Comparison of ENCODE assay signal across 1 cellular context in genomic region chr10:61612451-61612850, GRCh38.
TF ChIP-seq lines count a peak whose summit lies in the region.

No MANE protein-coding gene starts in this region.

TF ChIP-seq in K562, 482 proteins besides CTCF, POLR2A, EP300 and RAD21 (continued from another document and continues in another):
- TF ChIP-seq, protein P1, sequence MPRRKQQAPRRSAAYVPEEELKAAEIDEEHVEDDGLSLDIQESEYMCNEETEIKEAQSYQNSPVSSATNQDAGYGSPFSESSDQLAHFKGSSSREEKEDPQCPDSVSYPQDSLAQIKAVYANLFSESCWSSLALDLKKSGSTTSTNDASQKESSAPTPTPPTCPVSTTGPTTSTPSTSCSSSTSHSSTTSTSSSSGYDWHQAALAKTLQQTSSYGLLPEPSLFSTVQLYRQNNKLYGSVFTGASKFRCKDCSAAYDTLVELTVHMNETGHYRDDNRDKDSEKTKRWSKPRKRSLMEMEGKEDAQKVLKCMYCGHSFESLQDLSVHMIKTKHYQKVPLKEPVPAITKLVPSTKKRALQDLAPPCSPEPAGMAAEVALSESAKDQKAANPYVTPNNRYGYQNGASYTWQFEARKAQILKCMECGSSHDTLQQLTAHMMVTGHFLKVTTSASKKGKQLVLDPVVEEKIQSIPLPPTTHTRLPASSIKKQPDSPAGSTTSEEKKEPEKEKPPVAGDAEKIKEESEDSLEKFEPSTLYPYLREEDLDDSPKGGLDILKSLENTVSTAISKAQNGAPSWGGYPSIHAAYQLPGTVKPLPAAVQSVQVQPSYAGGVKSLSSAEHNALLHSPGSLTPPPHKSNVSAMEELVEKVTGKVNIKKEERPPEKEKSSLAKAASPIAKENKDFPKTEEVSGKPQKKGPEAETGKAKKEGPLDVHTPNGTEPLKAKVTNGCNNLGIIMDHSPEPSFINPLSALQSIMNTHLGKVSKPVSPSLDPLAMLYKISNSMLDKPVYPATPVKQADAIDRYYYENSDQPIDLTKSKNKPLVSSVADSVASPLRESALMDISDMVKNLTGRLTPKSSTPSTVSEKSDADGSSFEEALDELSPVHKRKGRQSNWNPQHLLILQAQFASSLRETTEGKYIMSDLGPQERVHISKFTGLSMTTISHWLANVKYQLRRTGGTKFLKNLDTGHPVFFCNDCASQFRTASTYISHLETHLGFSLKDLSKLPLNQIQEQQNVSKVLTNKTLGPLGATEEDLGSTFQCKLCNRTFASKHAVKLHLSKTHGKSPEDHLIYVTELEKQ (CRISPR knock-in tag; IDR thresholded peaks at IDR 0.05): no peak
- 0 out of 2 replicates have a peak, but pooled peaks have one; percentile 36 for TF ChIP-seq HMG20A (CRISPR knock-in tag; conservative IDR thresholded peaks at IDR 0.05)
- peak in 1 of 2 experiments; percentile 54; a peak in 1 of 4 replicates for TF ChIP-seq HDAC1 (IDR thresholded peaks at IDR 0.05)
- no peak for TF ChIP-seq NFYB (IDR thresholded peaks at IDR 0.05; ENCODE audit: extremely low read depth, insufficient read length)
- TF ChIP-seq MNT (conservative IDR thresholded peaks at IDR 0.05): no peak
- no peak for TF ChIP-seq DMBX1 (CRISPR knock-in tag; IDR thresholded peaks at IDR 0.05; ENCODE audit: borderline replicate concordance)
- peak; percentile 68 for TF ChIP-seq TCF3 (CRISPR knock-in tag; IDR thresholded peaks at IDR 0.05)
- peak; percentile 26; the same call in 1 of the 2 replicates for TF ChIP-seq MTA1 (IDR thresholded peaks at IDR 0.05; ENCODE audit: borderline replicate concordance)
- TF ChIP-seq CBX3 (IDR thresholded peaks at IDR 0.05; ENCODE audit: borderline replicate concordance in 1 of 2, low read length in 2 of 2): no peak
- no peak for TF ChIP-seq PHF20 (IDR thresholded peaks at IDR 0.05; ENCODE audit: partially characterized antibody)
- 0 out of 4 replicates have a peak, but pooled peaks of 1 of the 2 experiments have one; percentile 18 for TF ChIP-seq ZNF318 (IDR thresholded peaks at IDR 0.05; ENCODE audit: borderline replicate concordance in 1 of 2, low read depth in 1 of 2)
- TF ChIP-seq ZEB2 (IDR thresholded peaks at IDR 0.05): peak; percentile 56; the same call in 1 of the 2 replicates
- TF ChIP-seq, protein P2, sequence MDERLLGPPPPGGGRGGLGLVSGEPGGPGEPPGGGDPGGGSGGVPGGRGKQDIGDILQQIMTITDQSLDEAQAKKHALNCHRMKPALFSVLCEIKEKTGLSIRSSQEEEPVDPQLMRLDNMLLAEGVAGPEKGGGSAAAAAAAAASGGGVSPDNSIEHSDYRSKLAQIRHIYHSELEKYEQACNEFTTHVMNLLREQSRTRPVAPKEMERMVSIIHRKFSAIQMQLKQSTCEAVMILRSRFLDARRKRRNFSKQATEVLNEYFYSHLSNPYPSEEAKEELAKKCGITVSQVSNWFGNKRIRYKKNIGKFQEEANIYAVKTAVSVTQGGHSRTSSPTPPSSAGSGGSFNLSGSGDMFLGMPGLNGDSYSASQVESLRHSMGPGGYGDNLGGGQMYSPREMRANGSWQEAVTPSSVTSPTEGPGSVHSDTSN (CRISPR knock-in tag; IDR thresholded peaks at IDR 0.05; ENCODE audit: low read depth): peak; percentile 34; the same call in 1 of the 2 replicates
- TF ChIP-seq, protein P2 (tag; conservative IDR thresholded peaks at IDR 0.05; ENCODE audit: low read depth): peak; percentile 91
- TF ChIP-seq, protein P3, sequence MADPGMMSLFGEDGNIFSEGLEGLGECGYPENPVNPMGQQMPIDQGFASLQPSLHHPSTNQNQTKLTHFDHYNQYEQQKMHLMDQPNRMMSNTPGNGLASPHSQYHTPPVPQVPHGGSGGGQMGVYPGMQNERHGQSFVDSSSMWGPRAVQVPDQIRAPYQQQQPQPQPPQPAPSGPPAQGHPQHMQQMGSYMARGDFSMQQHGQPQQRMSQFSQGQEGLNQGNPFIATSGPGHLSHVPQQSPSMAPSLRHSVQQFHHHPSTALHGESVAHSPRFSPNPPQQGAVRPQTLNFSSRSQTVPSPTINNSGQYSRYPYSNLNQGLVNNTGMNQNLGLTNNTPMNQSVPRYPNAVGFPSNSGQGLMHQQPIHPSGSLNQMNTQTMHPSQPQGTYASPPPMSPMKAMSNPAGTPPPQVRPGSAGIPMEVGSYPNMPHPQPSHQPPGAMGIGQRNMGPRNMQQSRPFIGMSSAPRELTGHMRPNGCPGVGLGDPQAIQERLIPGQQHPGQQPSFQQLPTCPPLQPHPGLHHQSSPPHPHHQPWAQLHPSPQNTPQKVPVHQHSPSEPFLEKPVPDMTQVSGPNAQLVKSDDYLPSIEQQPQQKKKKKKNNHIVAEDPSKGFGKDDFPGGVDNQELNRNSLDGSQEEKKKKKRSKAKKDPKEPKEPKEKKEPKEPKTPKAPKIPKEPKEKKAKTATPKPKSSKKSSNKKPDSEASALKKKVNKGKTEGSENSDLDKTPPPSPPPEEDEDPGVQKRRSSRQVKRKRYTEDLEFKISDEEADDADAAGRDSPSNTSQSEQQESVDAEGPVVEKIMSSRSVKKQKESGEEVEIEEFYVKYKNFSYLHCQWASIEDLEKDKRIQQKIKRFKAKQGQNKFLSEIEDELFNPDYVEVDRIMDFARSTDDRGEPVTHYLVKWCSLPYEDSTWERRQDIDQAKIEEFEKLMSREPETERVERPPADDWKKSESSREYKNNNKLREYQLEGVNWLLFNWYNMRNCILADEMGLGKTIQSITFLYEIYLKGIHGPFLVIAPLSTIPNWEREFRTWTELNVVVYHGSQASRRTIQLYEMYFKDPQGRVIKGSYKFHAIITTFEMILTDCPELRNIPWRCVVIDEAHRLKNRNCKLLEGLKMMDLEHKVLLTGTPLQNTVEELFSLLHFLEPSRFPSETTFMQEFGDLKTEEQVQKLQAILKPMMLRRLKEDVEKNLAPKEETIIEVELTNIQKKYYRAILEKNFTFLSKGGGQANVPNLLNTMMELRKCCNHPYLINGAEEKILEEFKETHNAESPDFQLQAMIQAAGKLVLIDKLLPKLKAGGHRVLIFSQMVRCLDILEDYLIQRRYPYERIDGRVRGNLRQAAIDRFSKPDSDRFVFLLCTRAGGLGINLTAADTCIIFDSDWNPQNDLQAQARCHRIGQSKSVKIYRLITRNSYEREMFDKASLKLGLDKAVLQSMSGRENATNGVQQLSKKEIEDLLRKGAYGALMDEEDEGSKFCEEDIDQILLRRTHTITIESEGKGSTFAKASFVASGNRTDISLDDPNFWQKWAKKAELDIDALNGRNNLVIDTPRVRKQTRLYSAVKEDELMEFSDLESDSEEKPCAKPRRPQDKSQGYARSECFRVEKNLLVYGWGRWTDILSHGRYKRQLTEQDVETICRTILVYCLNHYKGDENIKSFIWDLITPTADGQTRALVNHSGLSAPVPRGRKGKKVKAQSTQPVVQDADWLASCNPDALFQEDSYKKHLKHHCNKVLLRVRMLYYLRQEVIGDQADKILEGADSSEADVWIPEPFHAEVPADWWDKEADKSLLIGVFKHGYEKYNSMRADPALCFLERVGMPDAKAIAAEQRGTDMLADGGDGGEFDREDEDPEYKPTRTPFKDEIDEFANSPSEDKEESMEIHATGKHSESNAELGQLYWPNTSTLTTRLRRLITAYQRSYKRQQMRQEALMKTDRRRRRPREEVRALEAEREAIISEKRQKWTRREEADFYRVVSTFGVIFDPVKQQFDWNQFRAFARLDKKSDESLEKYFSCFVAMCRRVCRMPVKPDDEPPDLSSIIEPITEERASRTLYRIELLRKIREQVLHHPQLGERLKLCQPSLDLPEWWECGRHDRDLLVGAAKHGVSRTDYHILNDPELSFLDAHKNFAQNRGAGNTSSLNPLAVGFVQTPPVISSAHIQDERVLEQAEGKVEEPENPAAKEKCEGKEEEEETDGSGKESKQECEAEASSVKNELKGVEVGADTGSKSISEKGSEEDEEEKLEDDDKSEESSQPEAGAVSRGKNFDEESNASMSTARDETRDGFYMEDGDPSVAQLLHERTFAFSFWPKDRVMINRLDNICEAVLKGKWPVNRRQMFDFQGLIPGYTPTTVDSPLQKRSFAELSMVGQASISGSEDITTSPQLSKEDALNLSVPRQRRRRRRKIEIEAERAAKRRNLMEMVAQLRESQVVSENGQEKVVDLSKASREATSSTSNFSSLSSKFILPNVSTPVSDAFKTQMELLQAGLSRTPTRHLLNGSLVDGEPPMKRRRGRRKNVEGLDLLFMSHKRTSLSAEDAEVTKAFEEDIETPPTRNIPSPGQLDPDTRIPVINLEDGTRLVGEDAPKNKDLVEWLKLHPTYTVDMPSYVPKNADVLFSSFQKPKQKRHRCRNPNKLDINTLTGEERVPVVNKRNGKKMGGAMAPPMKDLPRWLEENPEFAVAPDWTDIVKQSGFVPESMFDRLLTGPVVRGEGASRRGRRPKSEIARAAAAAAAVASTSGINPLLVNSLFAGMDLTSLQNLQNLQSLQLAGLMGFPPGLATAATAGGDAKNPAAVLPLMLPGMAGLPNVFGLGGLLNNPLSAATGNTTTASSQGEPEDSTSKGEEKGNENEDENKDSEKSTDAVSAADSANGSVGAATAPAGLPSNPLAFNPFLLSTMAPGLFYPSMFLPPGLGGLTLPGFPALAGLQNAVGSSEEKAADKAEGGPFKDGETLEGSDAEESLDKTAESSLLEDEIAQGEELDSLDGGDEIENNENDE (IDR thresholded peaks at IDR 0.05; ENCODE audit: low read depth, low read length): no peak
- TF ChIP-seq NRF1 (conservative IDR thresholded peaks at IDR 0.05 in 1 of 2, IDR thresholded peaks at IDR 0.05 in 1 of 2): no peak
- no peak for TF ChIP-seq ZNF668 (CRISPR knock-in tag; IDR thresholded peaks at IDR 0.05)
- TF ChIP-seq ZNF77 (CRISPR knock-in tag; IDR thresholded peaks at IDR 0.05): no peak
- TF ChIP-seq, protein P4, sequence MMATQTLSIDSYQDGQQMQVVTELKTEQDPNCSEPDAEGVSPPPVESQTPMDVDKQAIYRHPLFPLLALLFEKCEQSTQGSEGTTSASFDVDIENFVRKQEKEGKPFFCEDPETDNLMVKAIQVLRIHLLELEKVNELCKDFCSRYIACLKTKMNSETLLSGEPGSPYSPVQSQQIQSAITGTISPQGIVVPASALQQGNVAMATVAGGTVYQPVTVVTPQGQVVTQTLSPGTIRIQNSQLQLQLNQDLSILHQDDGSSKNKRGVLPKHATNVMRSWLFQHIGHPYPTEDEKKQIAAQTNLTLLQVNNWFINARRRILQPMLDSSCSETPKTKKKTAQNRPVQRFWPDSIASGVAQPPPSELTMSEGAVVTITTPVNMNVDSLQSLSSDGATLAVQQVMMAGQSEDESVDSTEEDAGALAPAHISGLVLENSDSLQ (IDR thresholded peaks at IDR 0.05): peak; percentile 95
- TF ChIP-seq NBN (IDR thresholded peaks at IDR 0.05; ENCODE audit: low read depth): peak; percentile 35; the same call in 1 of the 2 replicates
